ENCODE assay signal across 1 cellular context in genomic region chr11:85755285-85755684, GRCh38.
TF ChIP-seq lines count a peak whose summit lies in the region.

No MANE protein-coding gene starts in this region.

TF ChIP-seq in K562, 482 proteins besides CTCF, POLR2A, EP300 and RAD21:
- no peak for TF ChIP-seq MAFF (IDR thresholded peaks at IDR 0.05; ENCODE audit: low read length)
- TF ChIP-seq CBFB (CRISPR knock-in tag; IDR thresholded peaks at IDR 0.05): no peak
- TF ChIP-seq ZBTB9 (CRISPR knock-in tag; IDR thresholded peaks at IDR 0.05): 0 out of 2 replicates have a peak, but pooled peaks have one; percentile 29
- no peak for TF ChIP-seq FOXP1 (CRISPR knock-in tag; IDR thresholded peaks at IDR 0.05)
- TF ChIP-seq BCOR (IDR thresholded peaks at IDR 0.05): no peak
- no peak for TF ChIP-seq ZNF23 (CRISPR knock-in tag; IDR thresholded peaks at IDR 0.05)
